Comparison of ENCODE assay signal across 19 cellular contexts in the genomic region with DNA sequence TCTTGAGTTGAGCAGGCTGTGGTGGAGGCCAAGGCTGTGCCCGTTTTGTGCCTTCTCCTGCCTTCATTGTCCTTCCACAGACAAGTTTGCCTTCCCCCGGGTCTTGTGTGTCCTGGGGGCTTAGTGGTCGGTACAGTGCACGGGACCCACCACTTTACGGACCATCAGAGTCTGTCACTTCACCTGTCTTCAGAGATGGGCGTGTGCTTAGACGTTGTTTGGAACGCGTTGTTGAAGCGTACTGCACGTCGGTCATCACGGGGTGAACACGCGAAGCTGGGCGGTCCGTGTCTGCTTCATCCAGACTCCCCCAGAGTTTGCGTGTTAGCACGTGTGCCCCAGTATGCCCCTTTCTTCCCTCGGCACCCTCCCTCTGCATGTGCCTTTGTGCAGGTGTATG. TPM values are rescaled to one million over a fixed set of nuclear protein-coding genes. Genes with fewer than 3 reads are reported as not detected.
A peak's percentile ranks its signal among the peaks of the same experiment; 100 is the strongest.
DNase-seq lines count a peak whose midpoint lies in the region; ATAC-seq and TF ChIP-seq lines count a peak whose summit lies in the region.
"Had no signal": no experiment of that assay in that cellular context is flagged by ENCODE, and none has a peak within 500 bp of the region (broad histone marks: within the 10 kb centered on the region; RNA-seq: fewer than 3 reads in every experiment).

No MANE protein-coding gene starts in this region.

- DNase-seq in activated effector memory CD4-positive, alpha-beta T cell treated with anti-CD3 and anti-CD28 coated beads, Interleukin-2, amount 50 U/mL, for 16 hours = peak; percentile 59
- no peak for DNase-seq in activated effector memory CD4-positive, alpha-beta T cell treated with Interleukin-2 at 50 U/mL for 16 hours
- DNase-seq in endothelial cell (ENCODE audit: low spot score) (no peak), progenitor cell of endocrine pancreas (ENCODE audit: low spot score, unreplicated experiment) (no peak), hepatic stellate cell (ENCODE audit: low spot score) (no peak), MG63 (no peak)
- no peak for DNase-seq in activated CD8-positive, alpha-beta T cell treated with anti-CD3 and anti-CD28 coated beads for 36 hours
- DNase-seq: Kasumi-1; MV-4-11; NCI-H1105 treated with DMSO at 0.1 percent for 48 hours; NCI-H146; NCI-H2029; NCI-H446 treated with DMSO at 0.1 percent for 48 hours; NCI-H526; NCI-H82; NK-92 treated with Interleukin-12 subunit alpha and Interleukin-12 subunit beta, amount 100 ng/mL, for 24 hours; PC-3 had no signal

- intact Hi-C loops in activated CD8-positive, alpha-beta T cell treated with anti-CD3 and anti-CD28 coated beads for 36 hours (cut with micrococcal nuclease) = no loop called here

- POLR2A ChIA-PET in activated CD8-positive, alpha-beta T cell treated with anti-CD3 and anti-CD28 coated beads for 36 hours (lab: Charles Lee) = no interaction called here

- no peaks in the 10 kb centered on the region for H3K27me3 ChIP-seq in MG63

- H3K27ac Mint-ChIP-seq in endothelial cell (ENCODE audit: unreplicated experiment) = no peak overlapping the region
- H3K27ac Mint-ChIP-seq in progenitor cell of endocrine pancreas = peak overlapping the region; percentile 29
- H3K27ac Mint-ChIP-seq in activated CD8-positive, alpha-beta T cell treated with anti-CD3 and anti-CD28 coated beads for 36 hours = no peak overlapping the region

- H3K27me3 Mint-ChIP-seq in endothelial cell (ENCODE audit: unreplicated experiment) = peaks cover 2% of the 10 kb centered on the region
- no peaks in the 10 kb centered on the region for H3K27me3 Mint-ChIP-seq in progenitor cell of endocrine pancreas
- no peaks in the 10 kb centered on the region for H3K27me3 Mint-ChIP-seq in activated CD8-positive, alpha-beta T cell treated with anti-CD3 and anti-CD28 coated beads for 36 hours

- H3K36me3 Mint-ChIP-seq in endothelial cell (ENCODE audit: low read depth, unreplicated experiment) = peaks cover 43% of the 10 kb centered on the region
- H3K36me3 Mint-ChIP-seq in progenitor cell of endocrine pancreas (ENCODE audit: insufficient read depth) = peaks cover 15% of the 10 kb centered on the region
- peaks cover 48% of the 10 kb centered on the region for H3K36me3 Mint-ChIP-seq in activated CD8-positive, alpha-beta T cell treated with anti-CD3 and anti-CD28 coated beads for 36 hours (ENCODE audit: low read depth)

- peaks cover 10% of the 10 kb centered on the region for H3K36me3 ChIP-seq in MG63

- no peak for ATAC-seq in activated CD8-positive, alpha-beta T cell treated with anti-CD3 and anti-CD28 coated beads for 36 hours
- ATAC-seq: HepG2, K562, PC-3 had no signal

- TF ChIP-seq CTCF in endothelial cell (IDR thresholded peaks at IDR 0.05; ENCODE audit: unreplicated experiment) (no peak), progenitor cell of endocrine pancreas (IDR thresholded peaks at IDR 0.05; ENCODE audit: unreplicated experiment) (no peak)
- no peak for TF ChIP-seq CTCF in activated CD8-positive, alpha-beta T cell treated with anti-CD3 and anti-CD28 coated beads for 36 hours (IDR thresholded peaks at IDR 0.05)

- CTCF ChIA-PET in activated CD8-positive, alpha-beta T cell treated with anti-CD3 and anti-CD28 coated beads for 36 hours (lab: Charles Lee) = no interaction called here

- H3K9me3 ChIP-seq in MG63 = no peaks in the 10 kb centered on the region

- H3K4me3 ChIP-seq in MG63 = no peak overlapping the region
- H3K4me3 ChIP-seq: K562 had no signal

- H3K4me1 Mint-ChIP-seq in endothelial cell (ENCODE audit: unreplicated experiment) = no peaks in the 10 kb centered on the region
- H3K4me1 Mint-ChIP-seq in progenitor cell of endocrine pancreas (ENCODE audit: low read depth) = no peaks in the 10 kb centered on the region
- no peaks in the 10 kb centered on the region for H3K4me1 Mint-ChIP-seq in activated CD8-positive, alpha-beta T cell treated with anti-CD3 and anti-CD28 coated beads for 36 hours (ENCODE audit: low read depth)

- H3K9me3 Mint-ChIP-seq in endothelial cell (ENCODE audit: unreplicated experiment) = no peaks in the 10 kb centered on the region
- H3K9me3 Mint-ChIP-seq in progenitor cell of endocrine pancreas (ENCODE audit: low read depth) = no peaks in the 10 kb centered on the region
- H3K9me3 Mint-ChIP-seq in activated CD8-positive, alpha-beta T cell treated with anti-CD3 and anti-CD28 coated beads for 36 hours = no peaks in the 10 kb centered on the region

- H3K4me3 Mint-ChIP-seq in endothelial cell (ENCODE audit: unreplicated experiment) (peak overlapping the region; percentile 48), progenitor cell of endocrine pancreas (ENCODE audit: low read depth) (no peak overlapping the region)
- H3K4me3 Mint-ChIP-seq in activated CD8-positive, alpha-beta T cell treated with anti-CD3 and anti-CD28 coated beads for 36 hours = no peak overlapping the region

RNA-seq across cellular contexts. Expression of gene CEP72, which starts 24.8 kb away (rescaled TPM):
- total RNA-seq in endothelial cell (ENCODE audit: unreplicated experiment) = 11.9 TPM
- 24.8 and 26.9 TPM in 2 replicates for total RNA-seq in progenitor cell of endocrine pancreas
- 6.3 and 6.5 TPM in 2 replicates for total RNA-seq in MG63 (2014; rRNA removed; shearing (Covaris generic); ENCODE audit: low replicate concordance)
- total RNA-seq in activated CD8-positive, alpha-beta T cell treated with anti-CD3 and anti-CD28 coated beads for 36 hours = 10 to 100 TPM; 27.0 to 28.9 TPM

RNA-seq across cellular contexts. Expression of gene TPPP, which starts 56.2 kb away (rescaled TPM):
- 0.05 TPM for total RNA-seq in endothelial cell (ENCODE audit: unreplicated experiment)
- total RNA-seq in progenitor cell of endocrine pancreas = 2.6 and 2.9 TPM in 2 replicates
- total RNA-seq in MG63 (2014; rRNA removed; shearing (Covaris generic); ENCODE audit: low replicate concordance) = not detected in 2 replicates
- under 1 TPM; 0.18 to 0.20 TPM for total RNA-seq in activated CD8-positive, alpha-beta T cell treated with anti-CD3 and anti-CD28 coated beads for 36 hours
- total RNA-seq: HepG2 had no signal
